8 cellular contexts compared by ENCODE assay signal in the genomic region with DNA sequence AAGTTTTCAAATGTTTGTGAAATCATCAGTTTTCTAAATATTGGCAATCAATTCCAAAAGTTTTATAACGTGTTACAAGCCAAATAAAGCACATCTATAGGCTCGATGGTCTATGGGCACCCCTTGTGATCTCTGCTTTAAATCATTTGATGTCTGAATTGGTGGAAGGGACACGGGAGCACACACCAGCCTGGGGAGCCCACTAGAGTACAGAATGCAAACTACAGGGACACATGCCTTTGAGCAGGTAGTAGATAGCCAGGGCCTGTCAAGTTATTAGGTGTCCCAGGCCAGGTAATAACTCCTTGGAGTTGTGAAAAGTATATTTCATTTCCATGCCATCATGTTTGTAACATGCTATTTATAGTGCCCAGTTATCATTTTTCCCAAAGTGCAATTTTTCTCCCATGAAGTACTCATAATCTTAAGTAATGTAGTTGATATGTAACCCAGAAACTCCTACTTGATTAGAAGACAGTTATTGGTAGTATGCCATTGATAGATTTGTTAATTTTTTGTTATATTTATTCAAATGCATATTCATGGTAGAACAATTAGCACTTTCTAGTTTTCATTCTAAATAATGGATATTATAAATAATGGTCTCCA.
DNase-seq lines count a peak whose midpoint lies in the region; ATAC-seq, FAIRE-seq and TF ChIP-seq lines count a peak whose summit lies in the region.

No MANE protein-coding gene starts in this region.

- H3K27me3 ChIP-seq in DND-41 (ENCODE audit: insufficient read depth, low read length, poor library complexity) (no peaks in the 10 kb centered on the region), endothelial cell of umbilical vein (ENCODE audit: control insufficient read depth in 2 of 2, insufficient read depth in 2 of 2, low read length in 2 of 2) (no peaks in the 10 kb centered on the region), gastrocnemius medialis (no peaks in the 10 kb centered on the region)

- dilution Hi-C loops in endothelial cell of umbilical vein (cut with MboI; ENCODE audit: extremely low pct_ligation_motif_present, low sequenced_read_pairs), result no loop called here

- TF ChIP-seq POLR2A in endothelial cell of umbilical vein (IDR thresholded peaks at IDR 0.05; ENCODE audit: low read depth, low read length) (no peak), gastrocnemius medialis (IDR thresholded peaks at IDR 0.05) (no peak)

- CTCF ChIA-PET in endothelial cell of umbilical vein (lab: Charles Lee), result interaction anchor here (1.9 kb wide), 1 partner anchor 649 kb away, joined by 16 read pairs; no protein-coding TSS in a partner anchor

- intact Hi-C loops in endothelial cell of umbilical vein (cut with micrococcal nuclease) (loop anchor here (1.0 to 5.0 kb wide), 5 partner anchors 40 to 900 kb away; partner anchors contain the start of gene ETFBKMT), gastrocnemius medialis (cut with DNase I; ENCODE audit: low total_unique reads) (no loop called here)

- ATAC-seq in DND-41 (ENCODE audit: insufficient read depth, low read depth), result no peak; the same call in 2 of the 3 replicates
- ATAC-seq in GM19025 (IDR thresholded peaks at IDR 0.05; ENCODE audit: low read depth, unreplicated experiment), result peak; percentile 55
- ATAC-seq in HG03064 (IDR thresholded peaks at IDR 0.05; ENCODE audit: low read depth, unreplicated experiment), result peak; percentile 90
- ATAC-seq in gastrocnemius medialis, result no peak

- H3K9me3 ChIP-seq in DND-41 (ENCODE audit: insufficient read depth, low read length, severe bottlenecking), result no peaks in the 10 kb centered on the region
- H3K9me3 ChIP-seq in endothelial cell of umbilical vein (replicated peaks; ENCODE audit: control insufficient read depth, insufficient read depth, low read length), result no peaks in the 10 kb centered on the region
- no peaks in the 10 kb centered on the region for H3K9me3 ChIP-seq in gastrocnemius medialis

- peaks cover 25% of the 10 kb centered on the region for H3K36me3 ChIP-seq in DND-41 (ENCODE audit: insufficient read depth, low read length)
- H3K36me3 ChIP-seq in endothelial cell of umbilical vein (ENCODE audit: control insufficient read depth in 2 of 2, extremely low read depth in 1 of 2, insufficient read depth in 2 of 2, low read length in 2 of 2), result peaks cover 2 to 4% of the 10 kb centered on the region in 2 experiments
- H3K36me3 ChIP-seq in gastrocnemius medialis, result no peaks in the 10 kb centered on the region

- H3K4me1 ChIP-seq in DND-41 (ENCODE audit: insufficient read depth, low read length) (no peaks in the 10 kb centered on the region), endothelial cell of umbilical vein (ENCODE audit: control insufficient read depth, extremely low read depth, insufficient read depth, low read length) (no peaks in the 10 kb centered on the region), gastrocnemius medialis (peaks cover 0 to 3% of the 10 kb centered on the region in 2 donors)

- H3K9ac ChIP-seq in DND-41 (ENCODE audit: low read depth, low read length) (no peak overlapping the region), endothelial cell of umbilical vein (replicated peaks; ENCODE audit: extremely low read depth, insufficient read depth, low read length) (no peak overlapping the region)

- H3K4me3 ChIP-seq in DND-41 (ENCODE audit: low read depth in 1 of 2, low read length in 2 of 2) (no peak overlapping the region), endothelial cell of umbilical vein (replicated peaks in 1 of 3; ENCODE audit: insufficient read depth in 1 of 3, low read depth in 1 of 3, low read length in 3 of 3) (no peak overlapping the region), retinal pigment epithelial cell (ENCODE audit: low read length) (no peak overlapping the region), gastrocnemius medialis (no peak overlapping the region)

- no peak for FAIRE-seq in endothelial cell of umbilical vein (lab: Jason Lieb, UNC)

- H3K4me2 ChIP-seq in DND-41 (ENCODE audit: insufficient read depth, low read length) (no peak overlapping the region), endothelial cell of umbilical vein (ENCODE audit: insufficient read depth, low read length) (no peak overlapping the region)

- H3K79me2 ChIP-seq in DND-41 (ENCODE audit: insufficient read depth, low read length) (0 out of 2 replicates have a peak, but pooled peaks cover 4% of the 10 kb centered on the region), endothelial cell of umbilical vein (ENCODE audit: control insufficient read depth, insufficient read depth, low read length) (no peaks in the 10 kb centered on the region)

- DNase-seq in DND-41 (no peak), NCI-H82 treated with DMSO at 0.1 percent for 48 hours (lab: John Stamatoyannopoulos, UW; ENCODE audit: unreplicated experiment) (peak; percentile 63), endothelial cell of umbilical vein (ENCODE audit: low read depth, low spot score) (peak; percentile 56), retinal pigment epithelial cell (ENCODE audit: low read depth) (no peak), hippocampal formation (lab: John Stamatoyannopoulos, UW) (no peak), gastrocnemius medialis (no peak)

- no TSS peak for BruUV-seq in endothelial cell of umbilical vein (replicated peaks; lab: Mats Ljungman, UMichigan)

- H3K27ac ChIP-seq in DND-41 (ENCODE audit: low read length) (no peak overlapping the region), endothelial cell of umbilical vein (ENCODE audit: insufficient read depth, low read depth, low read length) (no peak overlapping the region), gastrocnemius medialis (no peak overlapping the region)

- TF ChIP-seq CTCF in DND-41 (IDR thresholded peaks at IDR 0.05; ENCODE audit: borderline replicate concordance, extremely low read depth, low read length, poor library complexity, severe bottlenecking) (peak; percentile 27), endothelial cell of umbilical vein (IDR thresholded peaks at IDR 0.05; ENCODE audit: extremely low read depth in 1 of 2, insufficient read depth in 1 of 2, low read depth in 1 of 2, low read length in 2 of 2) (peak; percentile 58 to 61), retinal pigment epithelial cell (conservative IDR thresholded peaks at IDR 0.05; ENCODE audit: low read depth, low read length) (peak; percentile 70), gastrocnemius medialis (IDR thresholded peaks at IDR 0.05 in 4 of 5, conservative IDR thresholded peaks at IDR 0.05 in 1 of 5) (no peak)

- in situ Hi-C loops in gastrocnemius medialis (cut with MboI; ENCODE audit: low sequenced_read_pairs in 4 of 4), result loop anchor here (10.0 to 25.0 kb wide), 3 partner anchors 238 to 648 kb away; partner anchors contain the start of gene ETFBKMT (in 3 of the 4)

- no peaks in the 10 kb centered on the region for H3K9me1 ChIP-seq in endothelial cell of umbilical vein (replicated peaks; ENCODE audit: control insufficient read depth, extremely low read depth, insufficient read depth, low read length)

- POLR2A ChIA-PET in endothelial cell of umbilical vein (lab: Charles Lee), result no interaction called here

- H4K20me1 ChIP-seq in DND-41 (ENCODE audit: insufficient read depth, low read length) (no peaks in the 10 kb centered on the region), endothelial cell of umbilical vein (replicated peaks; ENCODE audit: control insufficient read depth, extremely low read depth, insufficient read depth, low read length) (no peaks in the 10 kb centered on the region)

- no peak overlapping the region for H2AFZ ChIP-seq in DND-41 (ENCODE audit: low read depth, low read length)
- H2AFZ ChIP-seq in endothelial cell of umbilical vein (ENCODE audit: low read depth, low read length), result no peak overlapping the region

TF ChIP-seq in endothelial cell of umbilical vein, 7 proteins besides CTCF, POLR2A, EP300 and RAD21:
- TF ChIP-seq, protein P1, sequence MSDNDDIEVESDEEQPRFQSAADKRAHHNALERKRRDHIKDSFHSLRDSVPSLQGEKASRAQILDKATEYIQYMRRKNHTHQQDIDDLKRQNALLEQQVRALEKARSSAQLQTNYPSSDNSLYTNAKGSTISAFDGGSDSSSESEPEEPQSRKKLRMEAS (IDR thresholded peaks at IDR 0.05; ENCODE audit: insufficient read depth, insufficient read length), result no peak
- no peak for TF ChIP-seq POLR2AphosphoS5 (IDR thresholded peaks at IDR 0.05; ENCODE audit: insufficient read depth, low read depth, low read length)
- no peak for TF ChIP-seq JUN (IDR thresholded peaks at IDR 0.05; ENCODE audit: borderline replicate concordance, insufficient read depth, insufficient read length, low read depth)
- TF ChIP-seq FOS (IDR thresholded peaks at IDR 0.05; ENCODE audit: borderline replicate concordance, insufficient read depth, low read length), result no peak
- TF ChIP-seq MYC (IDR thresholded peaks at IDR 0.05; ENCODE audit: low read depth, low read length), result no peak
TF ChIP-seq in endothelial cell of umbilical vein: peak in this region for 0.

Comparison
In these comparisons a context has a peak if more than half of its experiments do, and no peak if none do; other contexts are left out.
1. ATAC-seq: peak in GM19025 (single experiment) and HG03064 (single experiment); none in DND-41 (single experiment) and gastrocnemius medialis (0 of 2).
2. DNase-seq: peak in NCI-H82 treated with DMSO at 0.1 percent for 48 hours (single experiment) and endothelial cell of umbilical vein (single experiment); none in DND-41 (single experiment), retinal pigment epithelial cell (single experiment), hippocampal formation (0 of 2) and gastrocnemius medialis (0 of 2).
3. CTCF ChIP-seq: peak in DND-41 (single experiment), endothelial cell of umbilical vein (2 of 2) and retinal pigment epithelial cell (single experiment); none in gastrocnemius medialis (0 of 5).